In the genomic region with DNA sequence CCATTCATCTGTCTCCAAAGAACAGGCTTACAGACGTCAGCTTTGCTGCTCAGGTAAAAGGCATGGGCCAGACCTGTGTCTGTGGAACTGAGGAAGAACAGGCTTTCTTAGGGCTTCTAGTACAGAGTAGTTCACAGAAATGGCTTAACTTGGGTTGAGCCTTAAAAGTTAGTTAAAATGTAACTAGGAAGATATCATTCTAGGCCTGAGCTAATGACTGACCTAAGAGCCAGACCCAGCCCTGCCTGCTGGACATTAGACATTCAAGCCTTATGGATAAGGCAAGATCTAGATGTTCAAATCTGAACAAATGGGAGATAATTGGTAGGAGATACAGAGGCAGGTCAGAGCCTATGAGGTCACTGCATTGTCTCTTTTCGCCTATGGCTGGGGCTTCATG, we compare ENCODE assay signal across 14 cellular contexts.
DNase-seq lines count a peak whose midpoint lies in the region; ATAC-seq, FAIRE-seq and TF ChIP-seq lines count a peak whose summit lies in the region.
"Had no signal": no experiment of that assay in that cellular context is flagged by ENCODE, and none has a peak within 500 bp of the region (broad histone marks: within the 10 kb centered on the region; RNA-seq: fewer than 3 reads in every experiment).

No MANE protein-coding gene starts in this region.

- DNase-seq in hepatocyte (ENCODE audit: low spot score), result peak; percentile 40
- DNase-seq in mesenchymal stem cell, result no peak
- DNase-seq in renal cortical epithelial cell (ENCODE audit: low read depth), result peak; percentile 59
- DNase-seq in H54 (ENCODE audit: insufficient read length, low spot score), result no peak
- no peak for DNase-seq in GM13977 (ENCODE audit: low spot score)
- no peak for DNase-seq in left lung
- DNase-seq: Caco-2; CD8-positive, alpha-beta memory T cell; GF-D8; GM23248; H7 had no signal

- H3K9ac ChIP-seq in mesenchymal stem cell (ENCODE audit: low read length), result no peak overlapping the region
- H3K9ac ChIP-seq: BLaER1, GM23248 had no signal

- H2BK5ac ChIP-seq in mesenchymal stem cell (ENCODE audit: low read depth, low read length, poor library complexity, severe bottlenecking), result no peak overlapping the region

- TF ChIP-seq CTCF in hepatocyte (IDR thresholded peaks at IDR 0.05; ENCODE audit: poor library complexity), result no peak
- no peak for TF ChIP-seq CTCF in GM13977 (IDR thresholded peaks at IDR 0.05; ENCODE audit: extremely low read depth, insufficient read depth, missing control alignments)
- TF ChIP-seq CTCF in left lung (IDR thresholded peaks at IDR 0.05), result no peak

- H3K4me3 ChIP-seq in hepatocyte (no peak overlapping the region), mesenchymal stem cell (ENCODE audit: insufficient read depth in 1 of 2, low read depth in 1 of 2, low read length in 2 of 2) (no peak overlapping the region), left lung (no peak overlapping the region)
- H3K4me3 ChIP-seq: BLaER1, GM23248, K562 had no signal

- peak overlapping the region; percentile 69 for H3K27ac ChIP-seq in hepatocyte
- no peak overlapping the region for H3K27ac ChIP-seq in mesenchymal stem cell (ENCODE audit: low read length, poor library complexity, severe bottlenecking)
- H3K27ac ChIP-seq in left lung, result no peak overlapping the region
- H3K27ac ChIP-seq: BLaER1, GM23248 had no signal

- ATAC-seq in left lung (no peak), HG02884 (IDR thresholded peaks at IDR 0.05; ENCODE audit: unreplicated experiment) (no peak)
- ATAC-seq: K562 had no signal

- H3K18ac ChIP-seq in mesenchymal stem cell (ENCODE audit: low read depth in 1 of 2, low read length in 2 of 2), result no peak overlapping the region

- H3K9me3 ChIP-seq in hepatocyte (ENCODE audit: low read depth) (no peaks in the 10 kb centered on the region), mesenchymal stem cell (ENCODE audit: control insufficient read depth, low read length) (peaks cover 14% of the 10 kb centered on the region), left lung (peaks cover 0 to 21% of the 10 kb centered on the region in 2 donors)
- H3K9me3 ChIP-seq: Caco-2 had no signal

- H3K4me1 ChIP-seq in hepatocyte (ENCODE audit: insufficient read depth) (peaks cover 11% of the 10 kb centered on the region), mesenchymal stem cell (ENCODE audit: control insufficient read depth, insufficient read depth, low read depth, low read length) (peaks cover 8% of the 10 kb centered on the region), left lung (no peaks in the 10 kb centered on the region)

- intact Hi-C loops in left lung (cut with DNase I), result no loop called here

- H2BK120ac ChIP-seq in mesenchymal stem cell (ENCODE audit: low read depth, low read length), result no peak overlapping the region

- H4K20me1 ChIP-seq in hepatocyte (ENCODE audit: insufficient read depth, poor library complexity, severe bottlenecking), result no peaks in the 10 kb centered on the region
- H4K20me1 ChIP-seq: BLaER1 had no signal

- H2AFZ ChIP-seq in hepatocyte (no peak overlapping the region), mesenchymal stem cell (ENCODE audit: low read depth, low read length) (no peak overlapping the region)
- H2AFZ ChIP-seq: GM23248 had no signal

- no peak overlapping the region for H3K4me2 ChIP-seq in hepatocyte
- peak overlapping the region; percentile 5 for H3K4me2 ChIP-seq in mesenchymal stem cell (ENCODE audit: low read length, poor library complexity, severe bottlenecking)
- H3K4me2 ChIP-seq: BLaER1 had no signal

- no peak overlapping the region for H2BK15ac ChIP-seq in mesenchymal stem cell (ENCODE audit: low read depth, poor library complexity, severe bottlenecking)

- H3K27me3 ChIP-seq in hepatocyte (no peaks in the 10 kb centered on the region), mesenchymal stem cell (ENCODE audit: control insufficient read depth in 1 of 2, insufficient read depth in 1 of 2, low read length in 2 of 2) (no peaks in the 10 kb centered on the region), left lung (no peaks in the 10 kb centered on the region)
- H3K27me3 ChIP-seq: BLaER1 had no signal

- H2AK5ac ChIP-seq in mesenchymal stem cell (ENCODE audit: low read length, severe bottlenecking), result peak overlapping the region; percentile 14

- 74% methylated on average over 2 of the region's 2 CpGs for WGBS in hepatocyte (ENCODE audit: low lambda C conversion rate, missing lambda C conversion rate)
- WGBS in mesenchymal stem cell, result 81% methylated on average over 2 of the region's 2 CpGs

- no peak overlapping the region for H4K91ac ChIP-seq in mesenchymal stem cell (ENCODE audit: low read length)

- no peak for FAIRE-seq in H54 (lab: Jason Lieb, UNC)
- FAIRE-seq: K562 had no signal

- no peak overlapping the region for H2BK12ac ChIP-seq in mesenchymal stem cell (ENCODE audit: low read length in 2 of 2)

- no peak overlapping the region for H3K4ac ChIP-seq in mesenchymal stem cell (ENCODE audit: low read depth in 1 of 2, low read length in 2 of 2)

- no peaks in the 10 kb centered on the region for H3K79me2 ChIP-seq in hepatocyte

- no peak overlapping the region for H3K14ac ChIP-seq in mesenchymal stem cell (ENCODE audit: low read length in 2 of 2)

- H4K8ac ChIP-seq in mesenchymal stem cell (ENCODE audit: low read length), result no peak overlapping the region

- no peak for TF ChIP-seq POLR2A in H54 (IDR thresholded peaks at IDR 0.05; ENCODE audit: low read depth, low read length)

- no peaks in the 10 kb centered on the region for H3K36me3 ChIP-seq in hepatocyte (replicated peaks; ENCODE audit: insufficient read depth, low read depth)
- no peaks in the 10 kb centered on the region for H3K36me3 ChIP-seq in mesenchymal stem cell (ENCODE audit: control insufficient read depth in 1 of 2, insufficient read depth in 2 of 2, low read depth in 1 of 2, low read length in 2 of 2)
- no peaks in the 10 kb centered on the region for H3K36me3 ChIP-seq in left lung
- H3K36me3 ChIP-seq: BLaER1 had no signal

- no peaks in the 10 kb centered on the region for H3K9me2 ChIP-seq in hepatocyte (replicated peaks; ENCODE audit: insufficient read depth)

- no peaks in the 10 kb centered on the region for H3K79me1 ChIP-seq in mesenchymal stem cell (replicated peaks; ENCODE audit: low read length, poor library complexity, severe bottlenecking)

- in situ Hi-C loops in GM13977 (cut with MboI; ENCODE audit: low pct_unique_long_range_greater_than_20kb, low sequenced_read_pairs, unreplicated experiment), result no loop called here

- H3K23ac ChIP-seq in mesenchymal stem cell (ENCODE audit: low read length in 2 of 2), result no peak overlapping the region

Comparison
In these comparisons a context has a peak if more than half of its experiments do, and no peak if none do; other contexts are left out.
1. DNase-seq: peak in hepatocyte (single experiment) and renal cortical epithelial cell (single experiment); none in mesenchymal stem cell (single experiment), H54 (single experiment), GM13977 (single experiment) and left lung (0 of 2).